Comparison of ENCODE assay signal across 26 cellular contexts in genomic region chr12:15555466-15555865, GRCh38.
"Had no signal": no experiment of that assay in that cellular context is flagged by ENCODE, and none has a peak within 500 bp of the region (broad histone marks: within the 10 kb centered on the region; RNA-seq: fewer than 3 reads in every experiment).

No MANE protein-coding gene starts in this region.

- FAIRE-seq: colon, frontal cortex had no signal

- DNase-seq: activated CD4-positive, alpha-beta memory T cell treated with anti-CD3 and anti-CD28 coated beads for 36 hours; activated CD4-positive, alpha-beta T cell treated with anti-CD3 and anti-CD28 coated beads for 48 hours; activated CD4-positive, CD25-positive, alpha-beta regulatory T cell; activated naive CD4-positive, alpha-beta T cell treated with Interleukin-2 at 50 U/mL for 16 hours; activated naive CD8-positive, alpha-beta T cell treated with anti-CD3 and anti-CD28 coated beads for 36 hours; activated T-cell treated with anti-CD3 and anti-CD28 coated beads, Interleukin-2, amount 50 U/mL, for 48 hours; brain microvascular endothelial cell; caudate nucleus; dorsolateral prefrontal cortex; glutamatergic neuron; left ventricle myocardium inferior; mammary epithelial cell; natural killer cell; ovary; psoas muscle; stimulated activated CD4-positive, alpha-beta T cell treated with anti-CD3 and anti-CD28 coated beads, Interleukin-12 subunit alpha, Interleukin-12 subunit beta, amount 100 ng/mL, for 4 hours; stimulated activated CD4-positive, alpha-beta T cell treated with anti-CD3 and anti-CD28 coated beads, Interleukin-4, amount 100 ng/mL, for 4 hours; stimulated activated naive CD8-positive, alpha-beta T cell treated with anti-CD3 and anti-CD28 coated beads, Interleukin-15, Interleukin-2, amounts not matched to agents 100 U/mL and 50 U/mL, for 24 hours; substantia nigra; T-helper 17 cell; tibial artery had no signal

- H3K9me3 ChIP-seq: esophagus muscularis mucosa, left ventricle myocardium inferior, ovary, psoas muscle, right atrium auricular region, tibial artery had no signal

- H3K36me3 ChIP-seq: brain microvascular endothelial cell, esophagus muscularis mucosa, left ventricle myocardium inferior, ovary, right atrium auricular region, tibial artery had no signal

- H3K4me3 ChIP-seq: dorsolateral prefrontal cortex, esophagus muscularis mucosa, hepatocyte, left ventricle myocardium inferior, ovary, psoas muscle, right atrium auricular region, tibial artery had no signal

- H3K4me2 ChIP-seq: hepatocyte had no signal

- H3K27ac ChIP-seq: brain microvascular endothelial cell, dorsolateral prefrontal cortex, esophagus muscularis mucosa, hepatocyte, left ventricle myocardium inferior, ovary, psoas muscle, right atrium auricular region had no signal

- H3K4me1 ChIP-seq: esophagus muscularis mucosa, left ventricle myocardium inferior, psoas muscle, right atrium auricular region had no signal

- H3K27me3 ChIP-seq: brain microvascular endothelial cell, dorsolateral prefrontal cortex, esophagus muscularis mucosa, hepatocyte, ovary, right atrium auricular region, tibial artery had no signal

- ATAC-seq: natural killer cell; psoas muscle; stimulated activated naive CD8-positive, alpha-beta T cell treated with anti-CD3 and anti-CD28 coated beads, Interleukin-15, Interleukin-2, amounts not matched to agents 100 U/mL and 50 U/mL, for 24 hours; T-helper 17 cell had no signal
